In genomic region chr18:45835057-45835634, GRCh38 we compare ENCODE assay signal across 27 cellular contexts. TPM values are rescaled to one million over a fixed set of nuclear protein-coding genes. Genes with fewer than 3 reads are reported as not detected.
"Had no signal": no experiment of that assay in that cellular context is flagged by ENCODE, and none has a peak within 500 bp of the region (broad histone marks: within the 10 kb centered on the region; RNA-seq: fewer than 3 reads in every experiment).

No MANE protein-coding gene starts in this region.

- H3K4me3 Mint-ChIP-seq: activated CD4-positive, alpha-beta T cell treated with anti-CD3 and anti-CD28 coated beads, Interleukin-2, amount 10 ng/mL, durations not matched to agents 7 days and 5 days; activated CD8-positive, alpha-beta T cell treated with anti-CD3 and anti-CD28 coated beads, Interleukin-2, amount 10 ng/mL, durations not matched to agents 7 days and 5 days; mesothelial cell of epicardium; natural killer cell had no signal

- H3K27ac ChIP-seq: ascending aorta, brain microvascular endothelial cell, sigmoid colon, testis, upper lobe of left lung, WERI-Rb-1 had no signal

- H3K27me3 ChIP-seq: ascending aorta, brain microvascular endothelial cell, testis had no signal

- H3K4me3 ChIP-seq: ascending aorta, sigmoid colon, testis, upper lobe of left lung had no signal

- ATAC-seq: activated CD8-positive, alpha-beta T cell treated with anti-CD3 and anti-CD28 coated beads, Interleukin-2, amount 10 ng/mL, durations not matched to agents 7 days and 5 days; activated naive CD4-positive, alpha-beta T cell treated with anti-CD3 and anti-CD28 coated beads, Interleukin-2, amount 50 U/mL, for 72 hours; esophagus mucosa; left ventricle myocardium superior; natural killer cell had no signal

- H3K27ac Mint-ChIP-seq: activated CD4-positive, alpha-beta T cell treated with anti-CD3 and anti-CD28 coated beads, Interleukin-2, amount 10 ng/mL, durations not matched to agents 7 days and 5 days; activated CD8-positive, alpha-beta T cell treated with anti-CD3 and anti-CD28 coated beads, Interleukin-2, amount 10 ng/mL, durations not matched to agents 7 days and 5 days; activated naive CD4-positive, alpha-beta T cell treated with anti-CD3 and anti-CD28 coated beads, Interleukin-2, amount 50 U/mL, for 72 hours; mesothelial cell of epicardium; natural killer cell had no signal

- H3K36me3 Mint-ChIP-seq: mesothelial cell of epicardium, natural killer cell had no signal

- H3K9me3 ChIP-seq: ascending aorta, sigmoid colon, testis, upper lobe of left lung had no signal

- DNase-seq: activated CD4-positive, alpha-beta T cell treated with anti-CD3 and anti-CD28 coated beads, Interleukin-2, amount 10 ng/mL, durations not matched to agents 7 days and 5 days; activated CD4-positive, CD25-positive, alpha-beta regulatory T cell treated with anti-CD3 and anti-CD28 coated beads, Interleukin-2, amount 50 U/mL, for 72 hours; activated CD8-positive, alpha-beta T cell treated with anti-CD3 and anti-CD28 coated beads, Interleukin-2, amount 10 ng/mL, durations not matched to agents 7 days and 5 days; activated gamma-delta T cell treated with Interleukin-2 at 50 U/mL for 16 hours; brain microvascular endothelial cell; caudate nucleus; dermis blood vessel endothelial cell; effector memory CD4-positive, alpha-beta T cell; glutamatergic neuron; hippocampal formation; left ventricle myocardium superior; mammary epithelial cell; natural killer cell; retina; sigmoid colon; stimulated activated CD4-positive, alpha-beta T cell treated with anti-CD3 and anti-CD28 coated beads, Interleukin-4, amount 100 ng/mL, for 1 hour; stimulated activated naive CD4-positive, alpha-beta T cell; T-helper 1 cell; T-helper 9 cell; testis; upper lobe of left lung; WERI-Rb-1 had no signal

- H3K9me3 Mint-ChIP-seq: activated CD4-positive, alpha-beta T cell treated with anti-CD3 and anti-CD28 coated beads, Interleukin-2, amount 10 ng/mL, durations not matched to agents 7 days and 5 days; activated naive CD4-positive, alpha-beta T cell treated with anti-CD3 and anti-CD28 coated beads, Interleukin-2, amount 50 U/mL, for 72 hours; mesothelial cell of epicardium; natural killer cell had no signal

- H3K36me3 ChIP-seq: ascending aorta, brain microvascular endothelial cell, sigmoid colon, upper lobe of left lung, WERI-Rb-1 had no signal

RNA-seq across cellular contexts. Expression of gene SIGLEC15, which starts 9.7 kb away (rescaled TPM):
- total RNA-seq: activated CD4-positive, alpha-beta T cell treated with anti-CD3 and anti-CD28 coated beads, Interleukin-2, amount 10 ng/mL, durations not matched to agents 7 days and 5 days; activated CD8-positive, alpha-beta T cell treated with anti-CD3 and anti-CD28 coated beads, Interleukin-2, amount 10 ng/mL, durations not matched to agents 7 days and 5 days; activated naive CD4-positive, alpha-beta T cell treated with anti-CD3 and anti-CD28 coated beads, Interleukin-2, amount 50 U/mL, for 72 hours; ascending aorta; dermis blood vessel endothelial cell; esophagus mucosa; frontal cortex; mesothelial cell of epicardium; natural killer cell had no signal
